Comparison of ENCODE assay signal across 9 cellular contexts in genomic region chr9:37998881-37999311, GRCh38.
A peak's percentile ranks its signal among the peaks of the same experiment; 100 is the strongest.
DNase-seq lines count a peak whose midpoint lies in the region; ATAC-seq and TF ChIP-seq lines count a peak whose summit lies in the region.
"Had no signal": no experiment of that assay in that cellular context is flagged by ENCODE, and none has a peak within 500 bp of the region (broad histone marks: within the 10 kb centered on the region; RNA-seq: fewer than 3 reads in every experiment).

No MANE protein-coding gene starts in this region.

- H3K9me3 ChIP-seq in RWPE2 (ENCODE audit: severe bottlenecking): no peaks in the 10 kb centered on the region
- no peaks in the 10 kb centered on the region for H3K9me3 ChIP-seq in fibroblast of lung (ENCODE audit: control insufficient read depth, insufficient read depth, low read depth, low read length)

- H3K27ac ChIP-seq in RWPE2 (ENCODE audit: poor library complexity, severe bottlenecking) (peak overlapping the region; percentile 95), fibroblast of lung (ENCODE audit: insufficient read depth, low read length) (peak overlapping the region; percentile 55), rectal smooth muscle tissue (ENCODE audit: low read depth, low read length) (peak overlapping the region; percentile 77)

- H3K4me2 ChIP-seq in fibroblast of lung (ENCODE audit: extremely low read depth, insufficient read depth, low read length): no peak overlapping the region

- H3K9ac ChIP-seq in fibroblast of lung (ENCODE audit: insufficient read depth, low read length) (no peak overlapping the region), rectal smooth muscle tissue (ENCODE audit: low read length) (no peak overlapping the region)

- peaks cover 46% of the 10 kb centered on the region for H3K4me1 ChIP-seq in RWPE2 (ENCODE audit: insufficient read depth, poor library complexity, severe bottlenecking)
- peaks cover 38% of the 10 kb centered on the region for H3K4me1 ChIP-seq in fibroblast of lung (ENCODE audit: control insufficient read depth, extremely low read depth, insufficient read depth, low read length)
- peaks cover 19% of the 10 kb centered on the region for H3K4me1 ChIP-seq in rectal smooth muscle tissue (ENCODE audit: control insufficient read depth, insufficient read depth, low read length)

- H3K36me3 ChIP-seq in RWPE2 (ENCODE audit: low read depth) (peaks cover 11% of the 10 kb centered on the region), fibroblast of lung (ENCODE audit: control insufficient read depth, insufficient read depth, low read length) (no peaks in the 10 kb centered on the region), rectal smooth muscle tissue (ENCODE audit: control insufficient read depth, insufficient read depth, low read length) (no peaks in the 10 kb centered on the region)

- TF ChIP-seq CTCF in RWPE2 (IDR thresholded peaks at IDR 0.05; ENCODE audit: poor library complexity, severe bottlenecking): no peak
- TF ChIP-seq CTCF in fibroblast of lung (conservative IDR thresholded peaks at IDR 0.05 in 1 of 2, IDR thresholded peaks at IDR 0.05 in 1 of 2; ENCODE audit: low read depth in 1 of 2, low read length in 2 of 2): no peak

- H3K27me3 ChIP-seq in RWPE2 (ENCODE audit: insufficient read depth, poor library complexity, severe bottlenecking) (no peaks in the 10 kb centered on the region), fibroblast of lung (ENCODE audit: control insufficient read depth, insufficient read depth, low read length) (no peaks in the 10 kb centered on the region), rectal smooth muscle tissue (ENCODE audit: control insufficient read depth, insufficient read depth, low read length) (no peaks in the 10 kb centered on the region)

- no peak for ATAC-seq in RWPE2 (ENCODE audit: low read depth)

- H3K79me2 ChIP-seq in fibroblast of lung (ENCODE audit: control insufficient read depth, insufficient read depth, low read length): peaks cover 38% of the 10 kb centered on the region

- no peaks in the 10 kb centered on the region for H4K20me1 ChIP-seq in fibroblast of lung (ENCODE audit: control insufficient read depth, extremely low read depth, insufficient read depth, low read length)

- peak; percentile 28 for DNase-seq in HCEC 1CT
- no peak for DNase-seq in RWPE2 (ENCODE audit: low spot score)
- no peak for DNase-seq in fibroblast of lung (ENCODE audit: low read depth in 2 of 2)
- no peak for DNase-seq in NCI-H748 treated with DMSO at 0.1 percent for 48 hours (lab: John Stamatoyannopoulos, UW)
- DNase-seq in NCI-H2171 treated with DMSO at 0.1 percent for 48 hours (lab: John Stamatoyannopoulos, UW): no peak
- no peak for DNase-seq in A172 (ENCODE audit: low spot score)
- DNase-seq in NCI-H1048 (lab: John Stamatoyannopoulos, UW): no peak
- DNase-seq: naive B cell had no signal

- H2AFZ ChIP-seq in fibroblast of lung (ENCODE audit: low read length): no peak overlapping the region

- H3K4me3 ChIP-seq in RWPE2 (ENCODE audit: severe bottlenecking): no peak overlapping the region
- no peak overlapping the region for H3K4me3 ChIP-seq in fibroblast of lung (replicated peaks in 1 of 4; ENCODE audit: control extremely low read depth in 1 of 4, insufficient read depth in 1 of 4, low read depth in 3 of 4, low read length in 4 of 4)
- no peak overlapping the region for H3K4me3 ChIP-seq in rectal smooth muscle tissue (ENCODE audit: low read length)
